18 cellular contexts compared by ENCODE assay signal in the genomic region with DNA sequence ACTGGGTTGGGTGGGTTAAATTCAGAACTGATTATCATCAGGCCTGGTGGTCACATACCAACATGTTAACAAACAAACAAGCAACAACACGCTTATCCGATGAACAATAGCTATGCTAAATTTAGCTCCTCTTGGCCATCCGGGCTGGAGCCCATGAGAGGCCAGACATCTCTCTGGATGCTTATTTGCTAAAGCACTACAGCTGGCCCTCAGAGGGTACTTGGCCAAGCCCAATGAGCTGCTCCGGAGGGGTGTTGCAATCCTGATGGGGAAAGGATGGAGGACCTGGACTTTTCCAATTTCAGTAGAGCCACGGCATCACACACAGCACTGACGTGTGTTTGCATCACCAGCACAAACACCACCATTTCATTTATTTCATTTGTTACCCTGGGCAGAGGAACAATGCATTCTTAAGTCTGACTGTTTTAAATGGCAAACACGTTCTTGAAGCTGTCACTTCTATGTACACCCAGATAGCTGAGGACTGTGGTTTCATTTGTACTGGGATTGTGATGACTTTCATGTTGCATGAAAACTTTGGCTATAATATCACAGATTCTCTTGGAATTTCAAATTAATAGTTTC.
DNase-seq lines count a peak whose midpoint lies in the region; ATAC-seq and TF ChIP-seq lines count a peak whose summit lies in the region.
"Had no signal": no experiment of that assay in that cellular context is flagged by ENCODE, and none has a peak within 500 bp of the region (broad histone marks: within the 10 kb centered on the region; RNA-seq: fewer than 3 reads in every experiment).

No MANE protein-coding gene starts in this region.

- TF ChIP-seq EP300 in sigmoid colon (IDR thresholded peaks at IDR 0.05) = peak in 1 of 4 donors; percentile 34

- H3K27me3 ChIP-seq in right cardiac atrium (ENCODE audit: control insufficient read depth, insufficient read depth) (no peaks in the 10 kb centered on the region), sigmoid colon (no peaks in the 10 kb centered on the region)
- H3K27me3 ChIP-seq: brain microvascular endothelial cell had no signal

- no peak for TF ChIP-seq CTCF in sigmoid colon (IDR thresholded peaks at IDR 0.05)

- TF ChIP-seq POLR2A in sigmoid colon (IDR thresholded peaks at IDR 0.05) = no peak

- H3K4me1 ChIP-seq in right cardiac atrium (ENCODE audit: control insufficient read depth, insufficient read depth, low read length) (no peaks in the 10 kb centered on the region), sigmoid colon (no peaks in the 10 kb centered on the region)

- intact Hi-C loops in Right ventricle myocardium inferior (cut with DNase I) = no loop called here
- intact Hi-C loops in cardiac septum (cut with DNase I) = no loop called here
- intact Hi-C loops in right cardiac atrium (cut with DNase I) = no loop called here
- intact Hi-C loops in sigmoid colon (cut with DNase I) = no loop called here

- DNase-seq in Right ventricle myocardium inferior (ENCODE audit: missing footprints) (peak; percentile 80), cardiac septum (ENCODE audit: low spot score) (no peak), right cardiac atrium (peak; percentile 81 to 88 (median 88)), sigmoid colon (peak; percentile 94), ecto neural progenitor cell (ENCODE audit: low spot score) (no peak), DMS 273 (lab: John Stamatoyannopoulos, UW; ENCODE audit: unreplicated experiment) (no peak)
- DNase-seq: activated CD4-positive, alpha-beta T cell treated with anti-CD3 and anti-CD28 coated beads, Interleukin-2, amount 50 U/mL, for 4 hours; brain microvascular endothelial cell; DMS53; erythroblast; KBM-7; NCI-H1092; T-helper 1 cell had no signal

- H3K36me3 ChIP-seq in sigmoid colon = no peaks in the 10 kb centered on the region
- H3K36me3 ChIP-seq: brain microvascular endothelial cell had no signal

- H3K9me3 ChIP-seq in right cardiac atrium (ENCODE audit: control insufficient read depth, low read length) = no peaks in the 10 kb centered on the region
- H3K9me3 ChIP-seq in sigmoid colon = no peaks in the 10 kb centered on the region

- H3K27ac ChIP-seq in right cardiac atrium (ENCODE audit: low read length) = peak overlapping the region; percentile 9
- H3K27ac ChIP-seq in sigmoid colon = peak overlapping the region; percentile 48 to 59 (median 52)
- H3K27ac ChIP-seq: brain microvascular endothelial cell, C4-2B, RWPE1 had no signal

- H3K4me3 ChIP-seq in right cardiac atrium (ENCODE audit: low read length) = no peak overlapping the region
- no peak overlapping the region for H3K4me3 ChIP-seq in sigmoid colon
- H3K4me3 ChIP-seq: smooth muscle cell had no signal

- peak; percentile 93 for ATAC-seq in Right ventricle myocardium inferior
- peak; percentile 93 to 95 for ATAC-seq in right cardiac atrium
- no peak for ATAC-seq in GM21515 (IDR thresholded peaks at IDR 0.05; ENCODE audit: unreplicated experiment)
- ATAC-seq in GM19324 (IDR thresholded peaks at IDR 0.05; ENCODE audit: low FRiP score, unreplicated experiment) = no peak

- WGBS in right cardiac atrium = 39% methylated on average over 7 of the region's 7 CpGs
- 74 to 84% methylated on average over 7 of the region's 7 CpGs for WGBS in sigmoid colon, 2 donors

Comparison
In these comparisons a context has a peak if more than half of its experiments do, and no peak if none do; other contexts are left out.
1. DNase-seq: peak in Right ventricle myocardium inferior (single experiment), right cardiac atrium (3 of 3) and sigmoid colon (single experiment); none in cardiac septum (single experiment), ecto neural progenitor cell (single experiment) and DMS 273 (single experiment).
2. ATAC-seq: peak in Right ventricle myocardium inferior (single experiment) and right cardiac atrium (2 of 2); none in GM21515 (single experiment) and GM19324 (single experiment).